15 cellular contexts compared by ENCODE assay signal in the genomic region with DNA sequence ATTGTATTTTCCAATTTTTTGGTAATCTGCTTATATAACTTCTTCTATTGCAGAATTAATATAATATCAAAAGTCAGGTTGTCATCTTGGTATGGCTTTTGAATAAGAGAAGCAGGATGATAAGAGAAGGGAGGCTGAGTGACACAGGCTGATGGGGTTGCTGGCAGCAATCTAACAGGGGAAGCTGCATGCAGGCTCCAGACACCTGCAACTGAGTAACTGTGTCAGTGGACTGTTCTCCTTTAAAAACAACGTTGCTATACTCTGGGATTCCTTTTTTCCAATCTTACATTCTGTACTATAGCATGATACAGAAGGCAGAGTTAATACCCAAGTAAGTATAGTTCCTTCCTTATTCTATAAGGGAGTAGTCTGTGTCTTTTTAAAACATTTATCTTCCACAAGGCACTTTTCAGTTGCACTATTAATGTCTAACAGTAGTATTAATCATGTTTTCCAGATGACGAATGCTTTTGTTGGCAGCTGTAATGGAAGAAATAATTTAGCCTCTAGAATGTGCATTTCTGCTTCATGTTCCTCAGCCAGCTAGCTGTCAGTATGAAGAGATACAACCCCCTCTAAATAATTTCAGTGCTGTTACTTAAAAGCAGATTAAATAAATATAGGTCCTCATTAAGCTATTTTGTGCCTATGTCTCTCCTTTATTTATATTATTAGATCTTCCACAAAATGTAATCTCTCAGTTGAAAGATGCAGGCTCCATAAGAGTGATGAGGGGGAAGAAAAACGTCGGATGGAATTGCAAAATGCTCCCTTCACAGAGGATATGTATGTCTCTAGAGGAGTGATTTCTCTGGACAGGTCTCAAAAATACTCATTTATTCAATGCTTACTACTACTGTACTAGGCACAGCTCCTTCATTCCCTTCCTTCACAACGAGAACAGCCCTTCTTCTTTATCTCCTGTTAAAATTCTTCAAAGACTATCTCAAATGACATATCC. TPM values are rescaled to one million over a fixed set of nuclear protein-coding genes. Genes with fewer than 3 reads are reported as not detected.
A peak's percentile ranks its signal among the peaks of the same experiment; 100 is the strongest.
DNase-seq lines count a peak whose midpoint lies in the region; TF ChIP-seq lines count a peak whose summit lies in the region.
"Had no signal": no experiment of that assay in that cellular context is flagged by ENCODE, and none has a peak within 500 bp of the region (broad histone marks: within the 10 kb centered on the region; RNA-seq: fewer than 3 reads in every experiment).

No MANE protein-coding gene starts in this region.

- WGBS in transverse colon (ENCODE audit: low coverage in 1 of 2), 2 donors = 17 to 52% methylated on average over 2 to 5 of the region's 5 CpGs

- TF ChIP-seq CTCF in tibial artery (IDR thresholded peaks at IDR 0.05) (no peak), transverse colon (IDR thresholded peaks at IDR 0.05) (no peak)

- in situ Hi-C loops in transverse colon (cut with MboI; ENCODE audit: low pct_ligation_motif_present in 1 of 4, low pct_unique_long_range_greater_than_20kb in 1 of 4, low sequenced_read_pairs in 3 of 4) = no loop called here

- peak overlapping the region; percentile 2 for H3K27ac Mint-ChIP-seq in activated naive CD8-positive, alpha-beta T cell
- no peak overlapping the region for H3K27ac Mint-ChIP-seq in activated naive CD8-positive, alpha-beta T cell treated with anti-CD3 and anti-CD28 coated beads for 36 hours
- H3K27ac Mint-ChIP-seq: activated naive CD8-positive, alpha-beta T cell treated with anti-CD3 and anti-CD28 coated beads, Interleukin-2, amount 10 ng/mL, durations not matched to agents 7 days and 5 days; type B pancreatic cell had no signal

- peaks cover 13% of the 10 kb centered on the region for H3K36me3 Mint-ChIP-seq in activated naive CD8-positive, alpha-beta T cell
- H3K36me3 Mint-ChIP-seq in activated naive CD8-positive, alpha-beta T cell treated with anti-CD3 and anti-CD28 coated beads for 36 hours = peaks cover 8% of the 10 kb centered on the region

- peaks cover 9% of the 10 kb centered on the region for H3K4me1 Mint-ChIP-seq in activated naive CD8-positive, alpha-beta T cell (ENCODE audit: low read depth)
- H3K4me1 Mint-ChIP-seq in activated naive CD8-positive, alpha-beta T cell treated with anti-CD3 and anti-CD28 coated beads for 36 hours = peaks cover 13% of the 10 kb centered on the region

- H3K9me3 Mint-ChIP-seq in activated naive CD8-positive, alpha-beta T cell (ENCODE audit: low read depth) = no peaks in the 10 kb centered on the region
- no peaks in the 10 kb centered on the region for H3K9me3 Mint-ChIP-seq in activated naive CD8-positive, alpha-beta T cell treated with anti-CD3 and anti-CD28 coated beads for 36 hours
- H3K9me3 Mint-ChIP-seq: activated naive CD8-positive, alpha-beta T cell treated with anti-CD3 and anti-CD28 coated beads, Interleukin-2, amount 10 ng/mL, durations not matched to agents 7 days and 5 days; type B pancreatic cell had no signal

- TF ChIP-seq POLR2A in transverse colon (IDR thresholded peaks at IDR 0.05) = no peak

- H3K36me3 ChIP-seq in tibial artery (peaks cover 0 to 9% (median 5%) of the 10 kb centered on the region in 3 donors), transverse colon (no peaks in the 10 kb centered on the region)

- no peaks in the 10 kb centered on the region for H3K27me3 ChIP-seq in tibial artery
- H3K27me3 ChIP-seq in transverse colon = no peaks in the 10 kb centered on the region

- no peak for TF ChIP-seq EP300 in transverse colon (IDR thresholded peaks at IDR 0.05; ENCODE audit: low read depth)

- intact Hi-C loops in tibial artery (cut with DNase I; ENCODE audit: low total_unique reads) = loop anchor here (10.0 kb wide), 1 partner anchor 60 kb away; no protein-coding TSS in a partner anchor
- intact Hi-C loops in transverse colon (cut with DNase I; ENCODE audit: low total_unique reads) = no loop called here

- H3K9me3 ChIP-seq in tibial artery (no peaks in the 10 kb centered on the region), transverse colon (no peaks in the 10 kb centered on the region)
- H3K9me3 ChIP-seq: mucosa of descending colon had no signal

- H3K27me3 Mint-ChIP-seq in activated naive CD8-positive, alpha-beta T cell = no peaks in the 10 kb centered on the region
- no peaks in the 10 kb centered on the region for H3K27me3 Mint-ChIP-seq in activated naive CD8-positive, alpha-beta T cell treated with anti-CD3 and anti-CD28 coated beads for 36 hours
- H3K27me3 Mint-ChIP-seq: activated naive CD8-positive, alpha-beta T cell treated with anti-CD3 and anti-CD28 coated beads, Interleukin-2, amount 10 ng/mL, durations not matched to agents 7 days and 5 days; type B pancreatic cell had no signal

- H3K4me3 Mint-ChIP-seq in activated naive CD8-positive, alpha-beta T cell = no peak overlapping the region
- H3K4me3 Mint-ChIP-seq in activated naive CD8-positive, alpha-beta T cell treated with anti-CD3 and anti-CD28 coated beads for 36 hours = no peak overlapping the region
- H3K4me3 Mint-ChIP-seq: activated naive CD8-positive, alpha-beta T cell treated with anti-CD3 and anti-CD28 coated beads, Interleukin-2, amount 10 ng/mL, durations not matched to agents 7 days and 5 days; type B pancreatic cell had no signal

- H3K4me1 ChIP-seq in tibial artery (peaks cover 0 to 78% (median 28%) of the 10 kb centered on the region in 4 donors), transverse colon (peaks cover 0 to 18% (median 4%) of the 10 kb centered on the region in 4 donors)

- peak overlapping the region; percentile 23 to 64 for H3K27ac ChIP-seq in tibial artery
- peak overlapping the region in 1 of 4 donors; percentile 8 for H3K27ac ChIP-seq in transverse colon

- DNase-seq in activated naive CD8-positive, alpha-beta T cell treated with anti-CD3 and anti-CD28 coated beads for 36 hours = no peak
- DNase-seq in dermis blood vessel endothelial cell (peak; percentile 78), left kidney (ENCODE audit: low read depth, low spot score) (peak; percentile 52), tibial artery (no peak), transverse colon (no peak), occipital lobe (lab: John Stamatoyannopoulos, UW) (no peak), DMS 273 treated with DMSO at 0.1 percent for 48 hours (lab: John Stamatoyannopoulos, UW) (no peak)
- DNase-seq: ACHN; activated CD4-positive, alpha-beta T cell treated with anti-CD3 and anti-CD28 coated beads, Interleukin-2, amount 50 U/mL, for 4 hours; activated naive CD8-positive, alpha-beta T cell treated with anti-CD3 and anti-CD28 coated beads, Interleukin-2, amount 10 ng/mL, durations not matched to agents 7 days and 5 days; mucosa of descending colon; NCI-H2171; SIG-M5 had no signal

- H3K4me3 ChIP-seq in tibial artery (no peak overlapping the region), transverse colon (no peak overlapping the region)
- H3K4me3 ChIP-seq: mucosa of descending colon had no signal

RNA-seq across cellular contexts. Expression of a gene that starts 50.8 kb away (rescaled TPM):
- 10 to 100 TPM; 41.2 to 45.7 TPM for total RNA-seq in activated naive CD8-positive, alpha-beta T cell treated with anti-CD3 and anti-CD28 coated beads for 36 hours
- total RNA-seq in dermis blood vessel endothelial cell (6.5 and 22.1 TPM in 2 replicates), transverse colon (100 to 1,000 TPM in 2 of 4 donors, 10 to 100 TPM in 2; 50.2 to 206 (median 85.3) TPM), occipital lobe (4.2 TPM)

Comparison
In these comparisons a context has a peak if more than half of its experiments do, and no peak if none do; other contexts are left out.
1. DNase-seq: peak in dermis blood vessel endothelial cell (single experiment) and left kidney (single experiment); none in activated naive CD8-positive, alpha-beta T cell treated with anti-CD3 and anti-CD28 coated beads for 36 hours (single experiment), tibial artery (0 of 2), transverse colon (single experiment), occipital lobe (single experiment) and DMS 273 treated with DMSO at 0.1 percent for 48 hours (single experiment).